8 cellular contexts compared by ENCODE assay signal in the genomic region with DNA sequence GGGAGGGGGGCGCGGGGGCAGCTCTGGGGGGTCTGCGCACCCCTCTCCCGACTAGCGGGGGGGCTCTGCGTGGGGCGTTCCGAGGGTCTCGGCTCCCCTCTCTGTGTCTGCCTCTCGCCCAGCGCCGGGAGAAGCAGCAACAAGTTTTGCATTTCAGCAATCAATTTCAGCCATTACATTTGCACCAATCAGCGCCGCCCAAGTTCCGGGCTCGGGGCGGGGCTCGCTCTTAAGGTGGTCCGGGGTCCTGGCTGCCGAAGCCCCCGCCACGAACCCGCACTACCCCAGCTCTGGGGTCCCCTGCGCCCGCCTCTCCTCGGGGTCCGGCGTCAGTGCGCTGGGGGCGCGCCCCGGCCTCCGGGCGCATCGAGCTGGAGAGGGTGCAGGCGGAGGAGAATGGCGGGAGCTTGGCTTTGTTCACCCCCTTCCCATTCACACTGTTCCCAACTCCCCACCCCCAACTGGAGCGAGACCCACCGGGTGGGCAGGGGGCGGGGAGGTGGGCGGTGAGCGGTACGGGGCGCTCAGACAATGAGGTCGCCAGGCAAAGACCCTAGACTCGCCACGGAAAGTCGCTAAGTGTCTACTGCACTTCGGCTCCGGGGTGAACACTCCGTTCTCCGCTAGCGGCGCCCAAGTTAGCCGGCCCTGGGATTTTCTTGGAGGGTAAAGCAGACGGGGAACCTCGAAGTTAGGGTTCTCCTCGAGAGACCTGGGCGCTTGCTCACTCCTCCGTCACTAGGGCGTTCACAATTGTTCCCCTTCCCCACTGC. TPM values are rescaled to one million over a fixed set of nuclear protein-coding genes. Genes with fewer than 3 reads are reported as not detected.
DNase-seq lines count a peak whose midpoint lies in the region; ATAC-seq and TF ChIP-seq lines count a peak whose summit lies in the region.

A gene (minus strand): TSS at position 141 of the 773 bp plus-strand sequence. CDS start 1,213 bp downstream, outside the sequence.

- DNase-seq in T-helper 22 cell (ENCODE audit: low read depth) (peak; percentile 20), breast epithelium (ENCODE audit: low spot score in 2 of 2) (no peak), sciatic nerve (ENCODE audit: low spot score) (peak; percentile 82), NCI-H510A treated with DMSO at 0.1 percent for 48 hours (lab: John Stamatoyannopoulos, UW) (no peak)

- CTCF ChIA-PET in HEK293 (lab: Yijun Ruan, JAX) = interaction anchor here (0.6 kb wide), 1 partner anchor 910 kb away, joined by 3 read pairs; no protein-coding TSS in a partner anchor

- TF ChIP-seq POLR2A in breast epithelium (IDR thresholded peaks at IDR 0.05) = no peak

- ATAC-seq in sciatic nerve (peak; percentile 50), HG03135 (IDR thresholded peaks at IDR 0.05; ENCODE audit: unreplicated experiment) (no peak), GM18870 (IDR thresholded peaks at IDR 0.05; ENCODE audit: unreplicated experiment) (no peak)

- intact Hi-C loops in breast epithelium (cut with DNase I; ENCODE audit: low total_unique reads) (no loop called here), sciatic nerve (cut with DNase I) (loop anchor here (5.0 to 10.0 kb wide), 2 partner anchors 197 to 400 kb away; no protein-coding TSS in a partner anchor)

- H3K27me3 ChIP-seq in breast epithelium (peaks cover 0 to 22% of the 10 kb centered on the region in 2 donors), iPS-20b (ENCODE audit: insufficient read depth, low read length) (peaks cover 94% of the 10 kb centered on the region)

- H3K4me3 ChIP-seq in HEK293 (ENCODE audit: low read depth, low read length) (peak within 1 kb of the TSS; percentile 74), breast epithelium (peak within 1 kb of the TSS; percentile 78 to 84 (median 82)), iPS-20b (ENCODE audit: low read length) (peak within 1 kb of the TSS; percentile 73)

- POLR2A ChIA-PET in HEK293 (lab: Yijun Ruan, JAX) = interaction anchor here (0.5 kb wide), 2 partner anchors 136 to 376 kb away, joined by 3 read pairs; no protein-coding TSS in a partner anchor

- H3K9ac ChIP-seq in iPS-20b (ENCODE audit: low read depth, low read length) = peak within 1 kb of the TSS; percentile 73

- H3K36me3 ChIP-seq in HEK293 (ENCODE audit: control insufficient read depth in 2 of 2, insufficient read depth in 1 of 2, low read length in 2 of 2) (peaks cover 0 to 14% of the 10 kb centered on the region in 2 experiments; a peak in 1 of 3 replicates), breast epithelium (no peaks in the 10 kb centered on the region), iPS-20b (ENCODE audit: insufficient read depth, low read depth, low read length) (no peaks in the 10 kb centered on the region)

- TF ChIP-seq CTCF in HEK293 (tag by site-specific recombination; IDR thresholded peaks at IDR 0.05) (no peak; the same call in 1 of the 2 replicates), breast epithelium (IDR thresholded peaks at IDR 0.05) (no peak)

- H3K27ac ChIP-seq in HEK293 (ENCODE audit: extremely low read depth, low read depth, low read length) (peak within 1 kb of the TSS; percentile 84), breast epithelium (peak within 1 kb of the TSS; percentile 32 to 67), iPS-20b (ENCODE audit: low read length) (peak within 1 kb of the TSS; percentile 47)

- H3K9me3 ChIP-seq in HEK293 (ENCODE audit: control insufficient read depth, insufficient read depth, low read depth, low read length) = no peaks in the 10 kb centered on the region
- H3K9me3 ChIP-seq in breast epithelium = no peaks in the 10 kb centered on the region
- no peaks in the 10 kb centered on the region for H3K9me3 ChIP-seq in iPS-20b (ENCODE audit: insufficient read depth, low read depth, low read length)

- peaks cover 5% of the 10 kb centered on the region; the same call in 1 of the 2 replicates for H3K4me1 ChIP-seq in HEK293 (ENCODE audit: control insufficient read depth, insufficient read depth, low read length)
- H3K4me1 ChIP-seq in breast epithelium = peaks cover 0 to 5% of the 10 kb centered on the region in 2 donors
- peaks cover 9% of the 10 kb centered on the region; the same call in 1 of the 2 replicates for H3K4me1 ChIP-seq in iPS-20b (ENCODE audit: insufficient read depth, low read length)

TF ChIP-seq in HEK293, 187 proteins besides CTCF, POLR2A, EP300 and RAD21 (continues in another document):
- TF ChIP-seq KLF9 (tag by site-specific recombination; IDR thresholded peaks at IDR 0.05; ENCODE audit: low read depth) (peak; percentile 39; the same call in 1 of the 2 replicates), ZNF394 (tag by site-specific recombination; IDR thresholded peaks at IDR 0.05; ENCODE audit: borderline replicate concordance) (no peak), ZNF24 (tag by site-specific recombination; IDR thresholded peaks at IDR 0.05) (no peak), SCRT1 (tag by site-specific recombination; IDR thresholded peaks at IDR 0.05; ENCODE audit: borderline replicate concordance) (peak; percentile 38; the same call in 1 of the 2 replicates), ZNF174 (tag by site-specific recombination; IDR thresholded peaks at IDR 0.05) (no peak), KLF1 (tag by site-specific recombination; IDR thresholded peaks at IDR 0.05) (peak; percentile 37; the same call in 1 of the 2 replicates), MYNN (tag by site-specific recombination; IDR thresholded peaks at IDR 0.05; ENCODE audit: borderline replicate concordance) (no peak), ZNF292 (tag by site-specific recombination; IDR thresholded peaks at IDR 0.05; ENCODE audit: borderline replicate concordance, low read depth) (no peak), ZNF366 (tag by site-specific recombination; conservative IDR thresholded peaks at IDR 0.05) (no peak), ZFP41 (tag by site-specific recombination; IDR thresholded peaks at IDR 0.05; ENCODE audit: borderline replicate concordance) (no peak), ZNF544 (tag by site-specific recombination; IDR thresholded peaks at IDR 0.05) (no peak), ZFP3 (tag by site-specific recombination; IDR thresholded peaks at IDR 0.05; ENCODE audit: low read depth) (no peak), GLIS1 (tag by site-specific recombination; IDR thresholded peaks at IDR 0.05) (peak; percentile 26; the same call in 1 of the 2 replicates), ZNF785 (tag by site-specific recombination; IDR thresholded peaks at IDR 0.05) (no peak), ZNF121 (tag by site-specific recombination; IDR thresholded peaks at IDR 0.05) (no peak), FEZF1 (tag by site-specific recombination; IDR thresholded peaks at IDR 0.05) (no peak), WT1 (tag by site-specific recombination; IDR thresholded peaks at IDR 0.05) (no peak), ZNF501 (tag by site-specific recombination; IDR thresholded peaks at IDR 0.05) (no peak), ZNF155 (tag by site-specific recombination; IDR thresholded peaks at IDR 0.05) (no peak)
- TF ChIP-seq, protein P1, sequence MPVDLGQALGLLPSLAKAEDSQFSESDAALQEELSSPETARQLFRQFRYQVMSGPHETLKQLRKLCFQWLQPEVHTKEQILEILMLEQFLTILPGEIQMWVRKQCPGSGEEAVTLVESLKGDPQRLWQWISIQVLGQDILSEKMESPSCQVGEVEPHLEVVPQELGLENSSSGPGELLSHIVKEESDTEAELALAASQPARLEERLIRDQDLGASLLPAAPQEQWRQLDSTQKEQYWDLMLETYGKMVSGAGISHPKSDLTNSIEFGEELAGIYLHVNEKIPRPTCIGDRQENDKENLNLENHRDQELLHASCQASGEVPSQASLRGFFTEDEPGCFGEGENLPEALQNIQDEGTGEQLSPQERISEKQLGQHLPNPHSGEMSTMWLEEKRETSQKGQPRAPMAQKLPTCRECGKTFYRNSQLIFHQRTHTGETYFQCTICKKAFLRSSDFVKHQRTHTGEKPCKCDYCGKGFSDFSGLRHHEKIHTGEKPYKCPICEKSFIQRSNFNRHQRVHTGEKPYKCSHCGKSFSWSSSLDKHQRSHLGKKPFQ (tag by site-specific recombination; IDR thresholded peaks at IDR 0.05) = peak; percentile 86
- TF ChIP-seq, protein P2, sequence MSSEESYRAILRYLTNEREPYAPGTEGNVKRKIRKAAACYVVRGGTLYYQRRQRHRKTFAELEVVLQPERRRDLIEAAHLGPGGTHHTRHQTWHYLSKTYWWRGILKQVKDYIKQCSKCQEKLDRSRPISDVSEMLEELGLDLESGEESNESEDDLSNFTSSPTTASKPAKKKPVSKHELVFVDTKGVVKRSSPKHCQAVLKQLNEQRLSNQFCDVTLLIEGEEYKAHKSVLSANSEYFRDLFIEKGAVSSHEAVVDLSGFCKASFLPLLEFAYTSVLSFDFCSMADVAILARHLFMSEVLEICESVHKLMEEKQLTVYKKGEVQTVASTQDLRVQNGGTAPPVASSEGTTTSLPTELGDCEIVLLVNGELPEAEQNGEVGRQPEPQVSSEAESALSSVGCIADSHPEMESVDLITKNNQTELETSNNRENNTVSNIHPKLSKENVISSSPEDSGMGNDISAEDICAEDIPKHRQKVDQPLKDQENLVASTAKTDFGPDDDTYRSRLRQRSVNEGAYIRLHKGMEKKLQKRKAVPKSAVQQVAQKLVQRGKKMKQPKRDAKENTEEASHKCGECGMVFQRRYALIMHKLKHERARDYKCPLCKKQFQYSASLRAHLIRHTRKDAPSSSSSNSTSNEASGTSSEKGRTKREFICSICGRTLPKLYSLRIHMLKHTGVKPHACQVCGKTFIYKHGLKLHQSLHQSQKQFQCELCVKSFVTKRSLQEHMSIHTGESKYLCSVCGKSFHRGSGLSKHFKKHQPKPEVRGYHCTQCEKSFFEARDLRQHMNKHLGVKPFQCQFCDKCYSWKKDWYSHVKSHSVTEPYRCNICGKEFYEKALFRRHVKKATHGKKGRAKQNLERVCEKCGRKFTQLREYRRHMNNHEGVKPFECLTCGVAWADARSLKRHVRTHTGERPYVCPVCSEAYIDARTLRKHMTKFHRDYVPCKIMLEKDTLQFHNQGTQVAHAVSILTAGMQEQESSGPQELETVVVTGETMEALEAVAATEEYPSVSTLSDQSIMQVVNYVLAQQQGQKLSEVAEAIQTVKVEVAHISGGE (tag by site-specific recombination; conservative IDR thresholded peaks at IDR 0.05; ENCODE audit: low read depth) = no peak
- TF ChIP-seq, protein P3, sequence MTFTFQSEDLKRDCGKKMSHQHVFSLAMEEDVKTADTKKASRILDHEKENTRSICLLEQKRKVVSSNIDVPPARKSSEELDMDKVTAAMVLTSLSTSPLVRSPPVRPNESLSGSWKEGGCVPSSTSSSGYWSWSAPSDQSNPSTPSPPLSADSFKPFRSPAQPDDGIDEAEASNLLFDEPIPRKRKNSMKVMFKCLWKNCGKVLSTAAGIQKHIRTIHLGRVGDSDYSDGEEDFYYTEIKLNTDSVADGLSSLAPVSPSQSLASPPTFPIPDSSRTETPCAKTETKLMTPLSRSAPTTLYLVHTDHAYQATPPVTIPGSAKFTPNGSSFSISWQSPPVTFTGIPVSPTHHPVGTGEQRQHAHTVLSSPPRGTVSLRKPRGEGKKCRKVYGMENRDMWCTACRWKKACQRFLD (tag by site-specific recombination; IDR thresholded peaks at IDR 0.05) = no peak

RNA-seq across cellular contexts. Expression of the gene that starts here (rescaled TPM):
- total RNA-seq in breast epithelium (1 to 10 TPM; 2.0 to 4.7 (median 3.2) TPM), sciatic nerve (10.4 TPM)

Comparison
In these comparisons a context has a peak if more than half of its experiments do, and no peak if none do; other contexts are left out.
1. DNase-seq: peak in T-helper 22 cell (single experiment) and sciatic nerve (single experiment); none in breast epithelium (0 of 2) and NCI-H510A treated with DMSO at 0.1 percent for 48 hours (single experiment).
2. Peak in every context shown above with its lines, with median percentiles within 50 percentile points of each other: H3K27ac ChIP-seq and H3K4me3 ChIP-seq.